In the genomic region with DNA sequence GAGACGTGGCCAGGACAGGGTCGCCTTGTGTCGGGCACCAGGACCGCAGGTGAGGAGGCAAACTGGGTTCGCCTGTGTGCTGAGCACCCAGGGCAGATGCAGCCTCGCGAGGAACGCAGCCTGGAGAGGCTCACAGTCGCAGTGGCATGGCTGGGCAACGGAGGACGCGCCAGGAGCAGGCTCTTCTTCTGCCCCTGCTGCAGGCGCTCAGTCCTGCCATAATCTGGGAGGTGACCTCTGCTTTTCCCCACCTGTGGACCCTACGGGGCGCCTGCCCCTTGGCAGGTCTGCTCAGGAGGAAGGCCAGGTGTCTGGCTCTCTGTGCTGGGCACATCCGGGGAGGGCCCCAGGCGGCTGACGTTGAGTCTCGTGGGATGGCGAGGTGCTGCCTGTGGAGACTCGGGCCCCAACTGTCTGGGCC, we compare ENCODE assay signal across 18 cellular contexts.
"Had no signal": no experiment of that assay in that cellular context is flagged by ENCODE, and none has a peak within 500 bp of the region (broad histone marks: within the 10 kb centered on the region; RNA-seq: fewer than 3 reads in every experiment).

No MANE protein-coding gene starts in this region.

- ATAC-seq: left colon; naive thymus-derived CD4-positive, alpha-beta T cell; stimulated activated effector memory CD8-positive, alpha-beta T cell treated with anti-CD3 and anti-CD28 coated beads, Interleukin-12 subunit alpha, Interleukin-12 subunit beta, amount 100 ng/mL, for 72 hours had no signal

- H3K27me3 ChIP-seq: dorsolateral prefrontal cortex, neural progenitor cell, right atrium auricular region, sigmoid colon, thyroid gland had no signal

- H3K27ac ChIP-seq: dorsolateral prefrontal cortex, neural progenitor cell, prostate gland, right atrium auricular region, sigmoid colon, stomach, thyroid gland had no signal

- H3K4me1 ChIP-seq: neural progenitor cell, prostate gland, right atrium auricular region, sigmoid colon, stomach, thyroid gland had no signal

- H3K4me3 ChIP-seq: dorsolateral prefrontal cortex, neural progenitor cell, prostate gland, right atrium auricular region, sigmoid colon, stomach, thyroid gland had no signal

- H2AFZ ChIP-seq: neural progenitor cell had no signal

- H3K36me3 ChIP-seq: neural progenitor cell, prostate gland, right atrium auricular region, sigmoid colon, stomach, thyroid gland had no signal

- DNase-seq: dorsolateral prefrontal cortex; effector CD4-positive, alpha-beta T cell; left colon; mammary epithelial cell; mesendoderm; midbrain; naive thymus-derived CD4-positive, alpha-beta T cell; nucleus accumbens; sigmoid colon; stimulated activated CD4-positive, alpha-beta T cell treated with anti-CD3 and anti-CD28 coated beads, Interleukin-2, amount 100 ng/mL, for 24 hours; stimulated activated CD4-positive, alpha-beta T cell treated with anti-CD3 and anti-CD28 coated beads, Interleukin-4, amount 100 ng/mL, for 24 hours; stimulated activated naive CD4-positive, alpha-beta T cell treated with Interleukin-2 at 50 U/mL for 16 hours; stomach; thyroid gland had no signal

- H3K4me2 ChIP-seq: neural progenitor cell had no signal

- H3K9me3 ChIP-seq: prostate gland, right atrium auricular region, sigmoid colon, stomach, thyroid gland had no signal
